In the genomic region with DNA sequence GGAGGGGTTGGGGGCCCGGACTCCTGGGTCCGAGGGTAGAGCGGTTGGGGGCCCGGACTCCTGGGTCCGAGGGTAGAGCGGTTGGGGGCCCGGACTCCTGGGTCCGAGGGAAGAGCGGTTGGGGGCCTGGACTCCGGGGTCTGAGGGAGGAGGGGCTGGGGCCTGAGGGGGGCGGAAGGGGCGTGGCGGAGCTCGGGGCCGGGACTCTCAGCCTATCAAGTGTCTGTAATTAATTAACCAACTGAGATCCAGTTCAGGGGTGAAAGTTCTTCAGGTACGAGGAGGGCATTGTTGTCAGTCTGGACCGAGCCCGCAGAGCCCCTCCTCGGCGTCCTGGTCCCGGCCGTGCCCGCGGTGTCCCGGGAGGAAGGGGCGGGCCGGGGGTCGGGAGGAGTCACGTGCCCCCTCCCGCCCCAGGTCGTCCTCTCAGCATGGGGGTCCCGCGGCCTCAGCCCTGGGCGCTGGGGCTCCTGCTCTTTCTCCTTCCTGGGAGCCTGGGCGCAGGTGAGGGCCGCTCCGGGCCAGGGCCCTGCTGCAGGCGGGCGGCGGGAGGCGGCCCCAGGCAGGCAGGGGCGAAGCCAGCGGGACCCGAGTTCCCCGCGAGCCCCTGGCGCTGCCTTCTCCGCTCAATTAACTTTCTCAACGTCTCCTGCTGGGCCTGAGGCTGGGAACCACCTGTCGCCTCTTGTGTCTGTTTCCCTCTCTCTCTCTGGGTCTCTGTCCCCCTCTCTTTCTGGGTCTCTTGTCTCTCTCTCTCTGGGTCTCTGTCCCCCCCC, we compare ENCODE assay signal across 8 cellular contexts. TPM values are rescaled to one million over a fixed set of nuclear protein-coding genes. Genes with fewer than 3 reads are reported as not detected.
DNase-seq lines count a peak whose midpoint lies in the region; ATAC-seq and TF ChIP-seq lines count a peak whose summit lies in the region.

No MANE protein-coding gene starts in this region.

- no peak for TF ChIP-seq CTCF in cardiac muscle cell (IDR thresholded peaks at IDR 0.05; ENCODE audit: low read depth, low read length)
- no peak for TF ChIP-seq CTCF in progenitor cell of endocrine pancreas (IDR thresholded peaks at IDR 0.05; ENCODE audit: unreplicated experiment)

- peaks cover 13% of the 10 kb centered on the region for H3K4me1 ChIP-seq in cardiac muscle cell (ENCODE audit: low read depth)

- DNase-seq in DMS79 (lab: John Stamatoyannopoulos, UW) (peak; percentile 24), NCI-H1105 (lab: John Stamatoyannopoulos, UW) (peak; percentile 26), cardiac muscle cell (ENCODE audit: low read depth in 1 of 2, low spot score in 1 of 2) (peak in 1 of 2 donors; percentile 77), progenitor cell of endocrine pancreas (ENCODE audit: low spot score, unreplicated experiment) (peak; percentile 49)
- no peak for DNase-seq in activated T-helper 2 cell treated with anti-CD3 and anti-CD28 coated beads, Interferon-gamma antibody, Interleukin-2, Interleukin-4, amounts not matched to agents 10 μg/mL and 5 μg/mL and 100 μg/mL, durations not matched to agents 14 hours and 24 hours and 36 hours (ENCODE audit: low spot score)

- H3K4me1 Mint-ChIP-seq in activated T-helper 2 cell treated with anti-CD3 and anti-CD28 coated beads, Interferon-gamma antibody, Interleukin-2, Interleukin-4, amounts not matched to agents 10 μg/mL and 5 μg/mL and 100 μg/mL, durations not matched to agents 14 hours and 24 hours and 36 hours (ENCODE audit: low read depth): peaks cover 20% of the 10 kb centered on the region
- peaks cover 28% of the 10 kb centered on the region for H3K4me1 Mint-ChIP-seq in progenitor cell of endocrine pancreas (ENCODE audit: low read depth)

- peak overlapping the region; percentile 71 for H3K4me3 Mint-ChIP-seq in activated T-helper 2 cell treated with anti-CD3 and anti-CD28 coated beads, Interferon-gamma antibody, Interleukin-2, Interleukin-4, amounts not matched to agents 10 μg/mL and 5 μg/mL and 100 μg/mL, durations not matched to agents 14 hours and 24 hours and 36 hours (ENCODE audit: low read depth)
- H3K4me3 Mint-ChIP-seq in progenitor cell of endocrine pancreas (ENCODE audit: low read depth): peak overlapping the region; percentile 82

- no peak for ATAC-seq in HG03097 (IDR thresholded peaks at IDR 0.05; ENCODE audit: low FRiP score, unreplicated experiment)
- no peak for ATAC-seq in HG03571 (IDR thresholded peaks at IDR 0.05; ENCODE audit: unreplicated experiment)
- no peak for ATAC-seq in HG03159 (IDR thresholded peaks at IDR 0.05; ENCODE audit: unreplicated experiment)

- H3K4me3 ChIP-seq in cardiac muscle cell: peak overlapping the region; percentile 82

- peaks cover 19% of the 10 kb centered on the region for H3K27me3 Mint-ChIP-seq in activated T-helper 2 cell treated with anti-CD3 and anti-CD28 coated beads, Interferon-gamma antibody, Interleukin-2, Interleukin-4, amounts not matched to agents 10 μg/mL and 5 μg/mL and 100 μg/mL, durations not matched to agents 14 hours and 24 hours and 36 hours (ENCODE audit: low read depth)
- no peaks in the 10 kb centered on the region for H3K27me3 Mint-ChIP-seq in progenitor cell of endocrine pancreas

- H3K9me3 Mint-ChIP-seq in activated T-helper 2 cell treated with anti-CD3 and anti-CD28 coated beads, Interferon-gamma antibody, Interleukin-2, Interleukin-4, amounts not matched to agents 10 μg/mL and 5 μg/mL and 100 μg/mL, durations not matched to agents 14 hours and 24 hours and 36 hours: no peaks in the 10 kb centered on the region
- no peaks in the 10 kb centered on the region for H3K9me3 Mint-ChIP-seq in progenitor cell of endocrine pancreas (ENCODE audit: low read depth)

- H3K36me3 ChIP-seq in cardiac muscle cell: no peaks in the 10 kb centered on the region

- no peaks in the 10 kb centered on the region for H3K9me3 ChIP-seq in cardiac muscle cell (ENCODE audit: low read depth)

- intact Hi-C loops in activated T-helper 2 cell treated with anti-CD3 and anti-CD28 coated beads, Interferon-gamma antibody, Interleukin-2, Interleukin-4, amounts not matched to agents 10 μg/mL and 5 μg/mL and 100 μg/mL, durations not matched to agents 14 hours and 24 hours and 36 hours (cut with micrococcal nuclease): no loop called here

- H3K27me3 ChIP-seq in cardiac muscle cell: no peaks in the 10 kb centered on the region

- H3K27ac ChIP-seq in cardiac muscle cell: peak overlapping the region; percentile 80

- no peaks in the 10 kb centered on the region for H3K36me3 Mint-ChIP-seq in activated T-helper 2 cell treated with anti-CD3 and anti-CD28 coated beads, Interferon-gamma antibody, Interleukin-2, Interleukin-4, amounts not matched to agents 10 μg/mL and 5 μg/mL and 100 μg/mL, durations not matched to agents 14 hours and 24 hours and 36 hours (ENCODE audit: low read depth)
- H3K36me3 Mint-ChIP-seq in progenitor cell of endocrine pancreas (ENCODE audit: insufficient read depth): peaks cover 7% of the 10 kb centered on the region

- peak overlapping the region; percentile 63 for H3K27ac Mint-ChIP-seq in activated T-helper 2 cell treated with anti-CD3 and anti-CD28 coated beads, Interferon-gamma antibody, Interleukin-2, Interleukin-4, amounts not matched to agents 10 μg/mL and 5 μg/mL and 100 μg/mL, durations not matched to agents 14 hours and 24 hours and 36 hours
- H3K27ac Mint-ChIP-seq in progenitor cell of endocrine pancreas: peak overlapping the region; percentile 67

RNA-seq across cellular contexts. Expression of gene FCGRT, which starts 0.7 kb away (rescaled TPM):
- 1.8 and 2.2 TPM in 2 replicates for total RNA-seq in activated T-helper 2 cell treated with anti-CD3 and anti-CD28 coated beads, Interferon-gamma antibody, Interleukin-2, Interleukin-4, amounts not matched to agents 10 μg/mL and 5 μg/mL and 100 μg/mL, durations not matched to agents 14 hours and 24 hours and 36 hours
- 48.8 and 61.4 TPM in 2 replicates for total RNA-seq in cardiac muscle cell
- polyA plus RNA-seq in cardiac muscle cell: 54.7 and 62.2 TPM in 2 replicates
- total RNA-seq in progenitor cell of endocrine pancreas: 153 and 169 TPM in 2 replicates

RNA-seq across cellular contexts. Expression of gene RCN3, which starts 14.6 kb away (rescaled TPM):
- 3.2 and 3.8 TPM in 2 replicates for total RNA-seq in activated T-helper 2 cell treated with anti-CD3 and anti-CD28 coated beads, Interferon-gamma antibody, Interleukin-2, Interleukin-4, amounts not matched to agents 10 μg/mL and 5 μg/mL and 100 μg/mL, durations not matched to agents 14 hours and 24 hours and 36 hours
- total RNA-seq in cardiac muscle cell (12.8 and 15.2 TPM in 2 replicates), progenitor cell of endocrine pancreas (43.4 and 58.0 TPM in 2 replicates)
- polyA plus RNA-seq in cardiac muscle cell: 9.4 and 10.5 TPM in 2 replicates

RNA-seq across cellular contexts. Expression of gene RPS11, which starts 16.9 kb away (rescaled TPM):
- 2,145 and 2,173 TPM in 2 replicates for total RNA-seq in activated T-helper 2 cell treated with anti-CD3 and anti-CD28 coated beads, Interferon-gamma antibody, Interleukin-2, Interleukin-4, amounts not matched to agents 10 μg/mL and 5 μg/mL and 100 μg/mL, durations not matched to agents 14 hours and 24 hours and 36 hours
- 2,191 and 3,526 TPM in 2 replicates for total RNA-seq in cardiac muscle cell
- polyA plus RNA-seq in cardiac muscle cell: 619 and 678 TPM in 2 replicates
- total RNA-seq in progenitor cell of endocrine pancreas: 2,272 and 2,377 TPM in 2 replicates

RNA-seq across cellular contexts. Expression of gene RPL13A, which starts 25.8 kb away (rescaled TPM):
- 3,221 and 3,346 TPM in 2 replicates for total RNA-seq in activated T-helper 2 cell treated with anti-CD3 and anti-CD28 coated beads, Interferon-gamma antibody, Interleukin-2, Interleukin-4, amounts not matched to agents 10 μg/mL and 5 μg/mL and 100 μg/mL, durations not matched to agents 14 hours and 24 hours and 36 hours
- total RNA-seq in cardiac muscle cell (2,232 and 2,350 TPM in 2 replicates), progenitor cell of endocrine pancreas (2,665 and 2,783 TPM in 2 replicates)
- polyA plus RNA-seq in cardiac muscle cell: 752 and 964 TPM in 2 replicates

RNA-seq across cellular contexts. Expression of gene FLT3LG, which starts 39.1 kb away (rescaled TPM):
- 49.3 and 57.9 TPM in 2 replicates for total RNA-seq in activated T-helper 2 cell treated with anti-CD3 and anti-CD28 coated beads, Interferon-gamma antibody, Interleukin-2, Interleukin-4, amounts not matched to agents 10 μg/mL and 5 μg/mL and 100 μg/mL, durations not matched to agents 14 hours and 24 hours and 36 hours
- total RNA-seq in cardiac muscle cell (0.28 and 2.0 TPM in 2 replicates), progenitor cell of endocrine pancreas (0.96 and 1.1 TPM in 2 replicates)
- polyA plus RNA-seq in cardiac muscle cell: 0.86 and 2.6 TPM in 2 replicates

Comparison
In these comparisons a context has a peak if more than half of its experiments do, and no peak if none do; other contexts are left out.
1. RNA of gene FCGRT, which starts 0.7 kb away (total RNA-seq): 153 to 169 TPM in progenitor cell of endocrine pancreas and 48.8 to 61.4 TPM in cardiac muscle cell; 1.8 to 2.2 TPM in activated T-helper 2 cell treated with anti-CD3 and anti-CD28 coated beads, Interferon-gamma antibody, Interleukin-2, Interleukin-4, amounts not matched to agents 10 μg/mL and 5 μg/mL and 100 μg/mL, durations not matched to agents 14 hours and 24 hours and 36 hours; every median in the first group is over 10 times any median in the second.